1 cellular context compared by ENCODE assay signal in the genomic region with DNA sequence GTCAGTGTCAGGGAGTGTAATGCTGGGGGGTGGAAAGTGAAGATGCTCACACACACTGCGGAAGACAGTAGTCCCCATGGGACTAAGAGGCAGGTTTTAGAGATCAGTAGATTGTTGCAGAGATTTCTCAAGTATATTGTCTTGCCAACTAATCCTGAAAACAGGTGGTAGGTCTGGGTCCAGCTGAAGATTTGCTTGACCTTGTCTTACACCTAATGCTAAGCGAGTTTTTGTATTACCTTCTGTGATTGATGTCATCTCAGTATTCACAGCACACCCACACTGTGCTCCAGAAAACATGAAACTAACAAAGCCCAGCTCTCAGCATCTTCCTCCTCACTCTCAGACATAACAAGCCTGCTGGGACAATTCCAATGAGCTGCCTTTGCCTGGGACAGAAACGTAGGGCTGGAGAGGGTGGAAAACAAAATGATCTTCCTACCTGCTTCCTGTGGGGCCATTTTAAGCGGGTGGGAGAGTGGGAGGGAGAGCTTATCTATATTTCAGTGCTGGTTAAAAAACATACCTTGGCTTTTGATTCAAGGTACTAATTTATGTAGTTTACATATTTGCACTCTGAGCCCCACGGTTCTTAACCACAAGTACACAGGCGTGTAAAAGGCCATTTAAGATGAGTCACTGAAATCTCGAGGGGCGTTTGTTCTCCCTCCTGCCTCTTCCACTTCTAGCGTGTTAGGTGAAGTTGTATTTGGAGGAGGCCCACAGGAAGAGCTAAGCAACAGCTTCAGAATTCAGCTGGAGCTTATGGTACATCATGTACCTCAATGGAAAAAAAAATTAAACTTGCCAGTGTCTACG.
TF ChIP-seq lines count a peak whose summit lies in the region.

No MANE protein-coding gene starts in this region.

TF ChIP-seq in GM23338, 12 proteins besides CTCF, POLR2A, EP300 and RAD21 (continued from another document):
- TF ChIP-seq, protein P1, sequence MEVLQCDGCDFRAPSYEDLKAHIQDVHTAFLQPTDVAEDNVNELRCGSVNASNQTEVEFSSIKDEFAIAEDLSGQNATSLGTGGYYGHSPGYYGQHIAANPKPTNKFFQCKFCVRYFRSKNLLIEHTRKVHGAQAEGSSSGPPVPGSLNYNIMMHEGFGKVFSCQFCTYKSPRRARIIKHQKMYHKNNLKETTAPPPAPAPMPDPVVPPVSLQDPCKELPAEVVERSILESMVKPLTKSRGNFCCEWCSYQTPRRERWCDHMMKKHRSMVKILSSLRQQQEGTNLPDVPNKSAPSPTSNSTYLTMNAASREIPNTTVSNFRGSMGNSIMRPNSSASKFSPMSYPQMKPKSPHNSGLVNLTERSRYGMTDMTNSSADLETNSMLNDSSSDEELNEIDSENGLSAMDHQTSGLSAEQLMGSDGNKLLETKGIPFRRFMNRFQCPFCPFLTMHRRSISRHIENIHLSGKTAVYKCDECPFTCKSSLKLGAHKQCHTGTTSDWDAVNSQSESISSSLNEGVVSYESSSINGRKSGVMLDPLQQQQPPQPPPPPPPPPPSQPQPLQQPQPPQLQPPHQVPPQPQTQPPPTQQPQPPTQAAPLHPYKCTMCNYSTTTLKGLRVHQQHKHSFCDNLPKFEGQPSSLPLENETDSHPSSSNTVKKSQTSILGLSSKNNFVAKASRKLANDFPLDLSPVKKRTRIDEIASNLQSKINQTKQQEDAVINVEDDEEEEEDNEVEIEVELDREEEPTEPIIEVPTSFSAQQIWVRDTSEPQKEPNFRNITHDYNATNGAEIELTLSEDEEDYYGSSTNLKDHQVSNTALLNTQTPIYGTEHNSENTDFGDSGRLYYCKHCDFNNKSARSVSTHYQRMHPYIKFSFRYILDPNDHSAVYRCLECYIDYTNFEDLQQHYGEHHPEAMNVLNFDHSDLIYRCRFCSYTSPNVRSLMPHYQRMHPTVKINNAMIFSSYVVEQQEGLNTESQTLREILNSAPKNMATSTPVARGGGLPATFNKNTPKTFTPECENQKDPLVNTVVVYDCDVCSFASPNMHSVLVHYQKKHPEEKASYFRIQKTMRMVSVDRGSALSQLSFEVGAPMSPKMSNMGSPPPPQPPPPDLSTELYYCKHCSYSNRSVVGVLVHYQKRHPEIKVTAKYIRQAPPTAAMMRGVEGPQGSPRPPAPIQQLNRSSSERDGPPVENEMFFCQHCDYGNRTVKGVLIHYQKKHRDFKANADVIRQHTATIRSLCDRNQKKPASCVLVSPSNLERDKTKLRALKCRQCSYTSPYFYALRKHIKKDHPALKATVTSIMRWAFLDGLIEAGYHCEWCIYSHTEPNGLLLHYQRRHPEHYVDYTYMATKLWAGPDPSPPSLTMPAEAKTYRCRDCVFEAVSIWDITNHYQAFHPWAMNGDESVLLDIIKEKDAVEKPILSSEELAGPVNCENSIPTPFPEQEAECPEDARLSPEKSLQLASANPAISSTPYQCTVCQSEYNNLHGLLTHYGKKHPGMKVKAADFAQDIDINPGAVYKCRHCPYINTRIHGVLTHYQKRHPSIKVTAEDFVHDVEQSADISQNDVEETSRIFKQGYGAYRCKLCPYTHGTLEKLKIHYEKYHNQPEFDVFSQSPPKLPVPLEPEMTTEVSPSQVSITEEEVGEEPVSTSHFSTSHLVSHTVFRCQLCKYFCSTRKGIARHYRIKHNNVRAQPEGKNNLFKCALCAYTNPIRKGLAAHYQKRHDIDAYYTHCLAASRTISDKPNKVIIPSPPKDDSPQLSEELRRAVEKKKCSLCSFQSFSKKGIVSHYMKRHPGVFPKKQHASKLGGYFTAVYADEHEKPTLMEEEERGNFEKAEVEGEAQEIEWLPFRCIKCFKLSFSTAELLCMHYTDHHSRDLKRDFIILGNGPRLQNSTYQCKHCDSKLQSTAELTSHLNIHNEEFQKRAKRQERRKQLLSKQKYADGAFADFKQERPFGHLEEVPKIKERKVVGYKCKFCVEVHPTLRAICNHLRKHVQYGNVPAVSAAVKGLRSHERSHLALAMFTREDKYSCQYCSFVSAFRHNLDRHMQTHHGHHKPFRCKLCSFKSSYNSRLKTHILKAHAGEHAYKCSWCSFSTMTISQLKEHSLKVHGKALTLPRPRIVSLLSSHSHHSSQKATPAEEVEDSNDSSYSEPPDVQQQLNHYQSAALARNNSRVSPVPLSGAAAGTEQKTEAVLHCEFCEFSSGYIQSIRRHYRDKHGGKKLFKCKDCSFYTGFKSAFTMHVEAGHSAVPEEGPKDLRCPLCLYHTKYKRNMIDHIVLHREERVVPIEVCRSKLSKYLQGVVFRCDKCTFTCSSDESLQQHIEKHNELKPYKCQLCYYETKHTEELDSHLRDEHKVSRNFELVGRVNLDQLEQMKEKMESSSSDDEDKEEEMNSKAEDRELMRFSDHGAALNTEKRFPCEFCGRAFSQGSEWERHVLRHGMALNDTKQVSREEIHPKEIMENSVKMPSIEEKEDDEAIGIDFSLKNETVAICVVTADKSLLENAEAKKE (CRISPR knock-in tag; IDR thresholded peaks at IDR 0.05), result no peak
- TF ChIP-seq ZNF114 (CRISPR knock-in tag; IDR thresholded peaks at IDR 0.05) (no peak), STAT1 (IDR thresholded peaks at IDR 0.05; ENCODE audit: unreplicated experiment) (no peak), EZH2phosphoT487 (IDR thresholded peaks at IDR 0.05; ENCODE audit: unreplicated experiment) (no peak)
- TF ChIP-seq, protein P2, sequence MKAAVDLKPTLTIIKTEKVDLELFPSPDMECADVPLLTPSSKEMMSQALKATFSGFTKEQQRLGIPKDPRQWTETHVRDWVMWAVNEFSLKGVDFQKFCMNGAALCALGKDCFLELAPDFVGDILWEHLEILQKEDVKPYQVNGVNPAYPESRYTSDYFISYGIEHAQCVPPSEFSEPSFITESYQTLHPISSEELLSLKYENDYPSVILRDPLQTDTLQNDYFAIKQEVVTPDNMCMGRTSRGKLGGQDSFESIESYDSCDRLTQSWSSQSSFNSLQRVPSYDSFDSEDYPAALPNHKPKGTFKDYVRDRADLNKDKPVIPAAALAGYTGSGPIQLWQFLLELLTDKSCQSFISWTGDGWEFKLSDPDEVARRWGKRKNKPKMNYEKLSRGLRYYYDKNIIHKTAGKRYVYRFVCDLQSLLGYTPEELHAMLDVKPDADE (IDR thresholded peaks at IDR 0.05), result no peak
